Comparison of ENCODE assay signal across 1 cellular context in the genomic region with DNA sequence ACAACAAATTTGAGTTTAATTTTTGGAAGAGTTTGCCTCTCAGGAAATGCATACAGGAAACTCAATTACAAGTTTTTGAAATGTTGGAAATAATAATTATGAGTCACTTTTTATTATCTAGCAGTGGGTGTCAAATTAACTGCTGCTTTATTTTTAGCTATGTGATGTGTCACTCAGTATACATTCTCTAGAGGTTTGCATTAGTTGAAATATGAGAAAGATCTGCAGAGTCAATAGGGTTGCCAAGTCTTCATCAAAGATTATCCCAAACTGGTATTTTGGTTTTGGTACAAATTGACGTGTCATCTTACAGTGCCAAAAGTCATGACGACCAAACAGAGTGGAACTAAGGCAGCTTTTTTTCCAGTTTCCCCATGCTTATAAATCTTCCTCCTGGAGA.
TF ChIP-seq lines count a peak whose summit lies in the region.

No MANE protein-coding gene starts in this region.

TF ChIP-seq in HEK293, 187 proteins besides CTCF, POLR2A, EP300 and RAD21 (continued from another document):
- TF ChIP-seq KLF17 (tag by site-specific recombination; IDR thresholded peaks at IDR 0.05) = no peak
- no peak for TF ChIP-seq KLF8 (tag by site-specific recombination; IDR thresholded peaks at IDR 0.05)
- TF ChIP-seq ZFP69B (tag by site-specific recombination; IDR thresholded peaks at IDR 0.05) = no peak
- no peak for TF ChIP-seq ZNF223 (tag by site-specific recombination; IDR thresholded peaks at IDR 0.05)
